ENCODE assay signal across 11 cellular contexts in genomic region chr9:112013261-112013660, GRCh38.
A peak's percentile ranks its signal among the peaks of the same experiment; 100 is the strongest.
DNase-seq lines count a peak whose midpoint lies in the region; ATAC-seq and TF ChIP-seq lines count a peak whose summit lies in the region.
"Had no signal": no experiment of that assay in that cellular context is flagged by ENCODE, and none has a peak within 500 bp of the region (broad histone marks: within the 10 kb centered on the region; RNA-seq: fewer than 3 reads in every experiment).

No MANE protein-coding gene starts in this region.

- 82 to 94% (median 92%) methylated on average over 3 of the region's 3 CpGs for WGBS in stomach, 5 donors

- no peaks in the 10 kb centered on the region for H3K9me3 Mint-ChIP-seq in natural killer cell treated with Interleukin-12 subunit alpha and Interleukin-12 subunit beta and Interleukin-15 and Interleukin-18, amount 100 ng/mL, for 72 hours

- no peak for TF ChIP-seq CTCF in stomach (IDR thresholded peaks at IDR 0.05)

- H3K4me3 Mint-ChIP-seq in natural killer cell treated with Interleukin-12 subunit alpha and Interleukin-12 subunit beta and Interleukin-15 and Interleukin-18, amount 100 ng/mL, for 72 hours = no peak overlapping the region

- no peaks in the 10 kb centered on the region for H3K27me3 ChIP-seq in SJSA1 (replicated peaks)
- H3K27me3 ChIP-seq in stomach = no peaks in the 10 kb centered on the region

- TF ChIP-seq POLR2A in stomach (IDR thresholded peaks at IDR 0.05) = no peak

- H3K4me1 ChIP-seq in SJSA1 (replicated peaks) (peaks cover 36% of the 10 kb centered on the region), stomach (peaks cover 19 to 35% (median 20%) of the 10 kb centered on the region in 4 donors)

- H3K27ac ChIP-seq in SJSA1 = peak overlapping the region; percentile 93
- H3K27ac ChIP-seq in stomach = peak overlapping the region in 4 of 5 donors; percentile 73 to 83 (median 78)
- H3K27ac ChIP-seq: 22Rv1 had no signal

- H3K4me3 ChIP-seq in SJSA1 = no peak overlapping the region
- H3K4me3 ChIP-seq in stomach = no peak overlapping the region
- H3K4me3 ChIP-seq: lung had no signal

- H3K36me3 ChIP-seq in SJSA1 (no peaks in the 10 kb centered on the region), stomach (no peaks in the 10 kb centered on the region)

- no peaks in the 10 kb centered on the region for H3K36me3 Mint-ChIP-seq in natural killer cell treated with Interleukin-12 subunit alpha and Interleukin-12 subunit beta and Interleukin-15 and Interleukin-18, amount 100 ng/mL, for 72 hours

- H3K27ac Mint-ChIP-seq in natural killer cell treated with Interleukin-12 subunit alpha and Interleukin-12 subunit beta and Interleukin-15 and Interleukin-18, amount 100 ng/mL, for 72 hours = peak overlapping the region in 1 of 2 donors; percentile 19

- no peak for ATAC-seq in HG03565 (IDR thresholded peaks at IDR 0.05; ENCODE audit: unreplicated experiment)
- no peak for ATAC-seq in natural killer cell treated with Interleukin-12 subunit alpha and Interleukin-12 subunit beta and Interleukin-15 and Interleukin-18, amount 100 ng/mL, for 72 hours

- intact Hi-C loops in stomach (cut with DNase I; ENCODE audit: low total_unique reads) = no loop called here

- no peak for TF ChIP-seq EP300 in stomach (IDR thresholded peaks at IDR 0.05)

- peaks cover 9 to 14% of the 10 kb centered on the region in 2 donors for H3K27me3 Mint-ChIP-seq in natural killer cell treated with Interleukin-12 subunit alpha and Interleukin-12 subunit beta and Interleukin-15 and Interleukin-18, amount 100 ng/mL, for 72 hours

- DNase-seq in NOMO-1 treated with DMSO at 0.1 percent for 48 hours (lab: John Stamatoyannopoulos, UW; ENCODE audit: unreplicated experiment) (peak; percentile 23), NOMO-1 treated with dmso at 0.1 percent for 144 hours (lab: John Stamatoyannopoulos, UW; ENCODE audit: unreplicated experiment) (no peak), SJSA1 (ENCODE audit: low read depth in 1 of 2, low spot score in 2 of 2) (no peak), globus pallidus (ENCODE audit: low spot score) (peak; percentile 29), stomach (no peak), GM19240 (ENCODE audit: insufficient read length, low spot score) (no peak)
- DNase-seq in natural killer cell treated with Interleukin-12 subunit alpha and Interleukin-12 subunit beta and Interleukin-15 and Interleukin-18, amount 100 ng/mL, for 72 hours (ENCODE audit: low spot score) = no peak
- DNase-seq: stimulated activated naive CD4-positive, alpha-beta T cell treated with Interleukin-2 at 50 U/mL for 16 hours had no signal

- H3K9me3 ChIP-seq in SJSA1 (replicated peaks) = no peaks in the 10 kb centered on the region
- no peaks in the 10 kb centered on the region for H3K9me3 ChIP-seq in stomach

- H3K4me1 Mint-ChIP-seq in natural killer cell treated with Interleukin-12 subunit alpha and Interleukin-12 subunit beta and Interleukin-15 and Interleukin-18, amount 100 ng/mL, for 72 hours (ENCODE audit: low read depth in 2 of 2) = peaks cover 15% of the 10 kb centered on the region in 2 donors

Comparison
In these comparisons a context has a peak if more than half of its experiments do, and no peak if none do; other contexts are left out.
1. DNase-seq: peak in NOMO-1 treated with DMSO at 0.1 percent for 48 hours (single experiment) and globus pallidus (single experiment); none in NOMO-1 treated with dmso at 0.1 percent for 144 hours (single experiment), SJSA1 (0 of 2), stomach (single experiment), GM19240 (single experiment) and natural killer cell treated with Interleukin-12 subunit alpha and Interleukin-12 subunit beta and Interleukin-15 and Interleukin-18, amount 100 ng/mL, for 72 hours (single experiment).